ENCODE assay signal across 1 cellular context in the genomic region with DNA sequence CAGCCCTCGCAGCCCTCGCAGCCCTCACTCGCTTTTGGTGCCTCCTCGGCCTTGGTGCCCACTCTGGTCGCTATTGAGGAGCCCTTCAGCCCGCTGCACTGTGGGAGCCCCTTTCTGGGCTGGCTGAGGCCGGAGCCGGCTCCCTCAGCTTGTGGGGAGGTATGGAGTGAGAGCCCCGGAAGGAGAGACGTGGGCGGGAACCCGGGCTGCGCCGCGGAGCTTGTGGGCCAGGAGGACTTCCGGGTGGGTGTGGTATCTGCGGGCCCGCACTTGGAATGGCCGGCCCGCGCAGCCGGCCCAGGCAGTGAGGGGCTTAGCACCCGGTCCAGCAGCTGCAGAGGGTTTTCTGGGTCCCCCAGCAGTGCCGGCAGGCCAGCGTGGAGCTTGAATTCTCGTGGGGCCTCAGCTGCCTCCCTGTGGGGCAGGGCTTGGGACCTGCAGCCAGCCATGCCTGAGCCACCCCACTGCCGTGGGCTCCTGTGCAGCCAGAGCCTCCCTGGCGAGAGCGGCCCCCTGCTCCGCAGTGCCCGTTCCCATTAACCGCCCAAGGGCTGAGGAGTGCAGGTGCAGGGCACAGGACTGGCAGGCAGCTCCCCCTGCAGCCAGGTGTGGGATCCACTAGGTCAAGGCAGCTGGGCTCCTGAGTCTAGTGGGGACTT.
TF ChIP-seq lines count a peak whose summit lies in the region.

No MANE protein-coding gene starts in this region.

TF ChIP-seq in K562, 482 proteins besides CTCF, POLR2A, EP300 and RAD21 (continued from another document and continues in another):
- TF ChIP-seq, protein P1, sequence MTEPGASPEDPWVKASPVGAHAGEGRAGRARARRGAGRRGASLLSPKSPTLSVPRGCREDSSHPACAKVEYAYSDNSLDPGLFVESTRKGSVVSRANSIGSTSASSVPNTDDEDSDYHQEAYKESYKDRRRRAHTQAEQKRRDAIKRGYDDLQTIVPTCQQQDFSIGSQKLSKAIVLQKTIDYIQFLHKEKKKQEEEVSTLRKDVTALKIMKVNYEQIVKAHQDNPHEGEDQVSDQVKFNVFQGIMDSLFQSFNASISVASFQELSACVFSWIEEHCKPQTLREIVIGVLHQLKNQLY (CRISPR knock-in tag; conservative IDR thresholded peaks at IDR 0.05), result no peak
- TF ChIP-seq SAP30 (IDR thresholded peaks at IDR 0.05; ENCODE audit: borderline replicate concordance, insufficient read depth, low read depth, low read length, poor library complexity, severe bottlenecking) (no peak), ZNF75A (CRISPR knock-in tag; IDR thresholded peaks at IDR 0.05) (no peak), ZNF253 (CRISPR knock-in tag; conservative IDR thresholded peaks at IDR 0.05) (no peak), NR3C1 (CRISPR knock-in tag; IDR thresholded peaks at IDR 0.05) (no peak), PURB (CRISPR knock-in tag; IDR thresholded peaks at IDR 0.05; ENCODE audit: low read depth) (no peak), ZNF668 (CRISPR knock-in tag; IDR thresholded peaks at IDR 0.05) (no peak), IFI16 (CRISPR knock-in tag; IDR thresholded peaks at IDR 0.05) (no peak), TBP (optimal IDR thresholded peaks at IDR 0.05; ENCODE audit: low read depth, low read length) (no peak), ATF7 (IDR thresholded peaks at IDR 0.05) (peak; percentile 19; the same call in 1 of the 2 replicates), HDAC6 (IDR thresholded peaks at IDR 0.05; ENCODE audit: low read depth, low read length) (no peak), FOXJ3 (CRISPR knock-in tag; IDR thresholded peaks at IDR 0.05) (no peak), RFX5 (IDR thresholded peaks at IDR 0.05; ENCODE audit: low read depth, low read length) (no peak), ZNF41 (CRISPR knock-in tag; conservative IDR thresholded peaks at IDR 0.05) (no peak), ELF4 (CRISPR knock-in tag; IDR thresholded peaks at IDR 0.05) (0 out of 2 replicates have a peak, but pooled peaks have one; percentile 35), MBD2 (IDR thresholded peaks at IDR 0.05; ENCODE audit: borderline replicate concordance, low read depth) (no peak), KLF10 (CRISPR knock-in tag; IDR thresholded peaks at IDR 0.05) (no peak), ZNF766 (CRISPR knock-in tag; conservative IDR thresholded peaks at IDR 0.05) (no peak), MEF2D (tag; conservative IDR thresholded peaks at IDR 0.05; ENCODE audit: low read depth) (no peak), WHSC1 (IDR thresholded peaks at IDR 0.05; ENCODE audit: low read length) (no peak), BRF1 (IDR thresholded peaks at IDR 0.05; ENCODE audit: borderline replicate concordance, extremely low read depth, insufficient read length) (no peak), PHF20 (IDR thresholded peaks at IDR 0.05; ENCODE audit: partially characterized antibody) (peak; percentile 69), GABPB1 (CRISPR knock-in tag; IDR thresholded peaks at IDR 0.05) (peak; percentile 85), NCOA4 (IDR thresholded peaks at IDR 0.05; ENCODE audit: partially characterized antibody) (no peak), HNRNPH1 (optimal IDR thresholded peaks at IDR 0.05; ENCODE audit: low read depth, low read length) (no peak), NCOA1 (IDR thresholded peaks at IDR 0.05; ENCODE audit: low read depth) (no peak), TAF9B (IDR thresholded peaks at IDR 0.05; ENCODE audit: partially characterized antibody) (peak; percentile 44), SETDB1 (IDR thresholded peaks at IDR 0.05; ENCODE audit: low read length) (no peak), HDAC8 (tag; IDR thresholded peaks at IDR 0.05) (no peak), HCFC1 (IDR thresholded peaks at IDR 0.05; ENCODE audit: low read depth, low read length) (no peak), ZNF444 (CRISPR knock-in tag; IDR thresholded peaks at IDR 0.05) (no peak), TEAD2 (tag; IDR thresholded peaks at IDR 0.05) (no peak), CBX3 (IDR thresholded peaks at IDR 0.05; ENCODE audit: borderline replicate concordance in 1 of 2, low read length in 2 of 2) (peak in 1 of 2 experiments; percentile 81; a peak in 1 of 3 replicates), ATF1 (CRISPR knock-in tag; IDR thresholded peaks at IDR 0.05) (no peak), ATF1 (tag; IDR thresholded peaks at IDR 0.05) (peak; percentile 11; the same call in 1 of the 2 replicates), ZNF121 (CRISPR knock-in tag; conservative IDR thresholded peaks at IDR 0.05) (no peak), NELFE (IDR thresholded peaks at IDR 0.05; ENCODE audit: insufficient read depth, insufficient read length) (no peak), CHD2 (IDR thresholded peaks at IDR 0.05; ENCODE audit: low read depth, low read length) (no peak), TARDBP (IDR thresholded peaks at IDR 0.05) (no peak), KHSRP (IDR thresholded peaks at IDR 0.05) (no peak), SUPT5H (IDR thresholded peaks at IDR 0.05) (peak; percentile 69), SMARCB1 (IDR thresholded peaks at IDR 0.05; ENCODE audit: insufficient read length, low read depth) (no peak), KLF1 (tag; IDR thresholded peaks at IDR 0.05) (peak; percentile 66; the same call in 1 of the 2 replicates), NR4A1 (CRISPR knock-in tag; IDR thresholded peaks at IDR 0.05) (peak; percentile 46; the same call in 1 of the 2 replicates), NR4A1 (tag; IDR thresholded peaks at IDR 0.05) (no peak), ELF2 (CRISPR knock-in tag; IDR thresholded peaks at IDR 0.05) (peak; percentile 76), ZNF77 (CRISPR knock-in tag; IDR thresholded peaks at IDR 0.05) (no peak), EGR1 (conservative IDR thresholded peaks at IDR 0.05) (peak; percentile 81), U2AF2 (optimal IDR thresholded peaks at IDR 0.05; ENCODE audit: low read depth, low read length) (no peak), CTBP1 (IDR thresholded peaks at IDR 0.05; ENCODE audit: borderline replicate concordance) (no peak)
- TF ChIP-seq, protein P2, sequence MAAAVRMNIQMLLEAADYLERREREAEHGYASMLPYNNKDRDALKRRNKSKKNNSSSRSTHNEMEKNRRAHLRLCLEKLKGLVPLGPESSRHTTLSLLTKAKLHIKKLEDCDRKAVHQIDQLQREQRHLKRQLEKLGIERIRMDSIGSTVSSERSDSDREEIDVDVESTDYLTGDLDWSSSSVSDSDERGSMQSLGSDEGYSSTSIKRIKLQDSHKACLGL (CRISPR knock-in tag; IDR thresholded peaks at IDR 0.05; ENCODE audit: borderline replicate concordance, poor library complexity, severe bottlenecking), result no peak
- TF ChIP-seq, protein P3, sequence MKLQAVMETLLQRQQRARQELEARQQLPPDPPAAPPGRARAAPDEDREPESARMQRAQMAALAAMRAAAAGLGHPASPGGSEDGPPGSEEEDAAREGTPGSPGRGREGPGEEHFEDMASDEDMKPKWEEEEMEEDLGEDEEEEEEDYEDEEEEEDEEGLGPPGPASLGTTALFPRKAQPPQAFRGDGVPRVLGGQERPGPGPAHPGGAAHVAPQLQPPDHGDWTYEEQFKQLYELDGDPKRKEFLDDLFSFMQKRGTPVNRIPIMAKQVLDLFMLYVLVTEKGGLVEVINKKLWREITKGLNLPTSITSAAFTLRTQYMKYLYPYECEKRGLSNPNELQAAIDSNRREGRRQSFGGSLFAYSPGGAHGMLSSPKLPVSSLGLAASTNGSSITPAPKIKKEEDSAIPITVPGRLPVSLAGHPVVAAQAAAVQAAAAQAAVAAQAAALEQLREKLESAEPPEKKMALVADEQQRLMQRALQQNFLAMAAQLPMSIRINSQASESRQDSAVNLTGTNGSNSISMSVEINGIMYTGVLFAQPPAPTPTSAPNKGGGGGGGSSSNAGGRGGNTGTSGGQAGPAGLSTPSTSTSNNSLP (IDR thresholded peaks at IDR 0.05; ENCODE audit: borderline replicate concordance, low read depth, low read length), result no peak
- TF ChIP-seq, protein P4, sequence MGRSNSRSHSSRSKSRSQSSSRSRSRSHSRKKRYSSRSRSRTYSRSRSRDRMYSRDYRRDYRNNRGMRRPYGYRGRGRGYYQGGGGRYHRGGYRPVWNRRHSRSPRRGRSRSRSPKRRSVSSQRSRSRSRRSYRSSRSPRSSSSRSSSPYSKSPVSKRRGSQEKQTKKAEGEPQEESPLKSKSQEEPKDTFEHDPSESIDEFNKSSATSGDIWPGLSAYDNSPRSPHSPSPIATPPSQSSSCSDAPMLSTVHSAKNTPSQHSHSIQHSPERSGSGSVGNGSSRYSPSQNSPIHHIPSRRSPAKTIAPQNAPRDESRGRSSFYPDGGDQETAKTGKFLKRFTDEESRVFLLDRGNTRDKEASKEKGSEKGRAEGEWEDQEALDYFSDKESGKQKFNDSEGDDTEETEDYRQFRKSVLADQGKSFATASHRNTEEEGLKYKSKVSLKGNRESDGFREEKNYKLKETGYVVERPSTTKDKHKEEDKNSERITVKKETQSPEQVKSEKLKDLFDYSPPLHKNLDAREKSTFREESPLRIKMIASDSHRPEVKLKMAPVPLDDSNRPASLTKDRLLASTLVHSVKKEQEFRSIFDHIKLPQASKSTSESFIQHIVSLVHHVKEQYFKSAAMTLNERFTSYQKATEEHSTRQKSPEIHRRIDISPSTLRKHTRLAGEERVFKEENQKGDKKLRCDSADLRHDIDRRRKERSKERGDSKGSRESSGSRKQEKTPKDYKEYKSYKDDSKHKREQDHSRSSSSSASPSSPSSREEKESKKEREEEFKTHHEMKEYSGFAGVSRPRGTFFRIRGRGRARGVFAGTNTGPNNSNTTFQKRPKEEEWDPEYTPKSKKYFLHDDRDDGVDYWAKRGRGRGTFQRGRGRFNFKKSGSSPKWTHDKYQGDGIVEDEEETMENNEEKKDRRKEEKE (IDR thresholded peaks at IDR 0.05; ENCODE audit: borderline replicate concordance in 1 of 2, control insufficient read depth in 1 of 2, low read depth in 2 of 2, low read length in 1 of 2), result no peak
- TF ChIP-seq, protein P5, sequence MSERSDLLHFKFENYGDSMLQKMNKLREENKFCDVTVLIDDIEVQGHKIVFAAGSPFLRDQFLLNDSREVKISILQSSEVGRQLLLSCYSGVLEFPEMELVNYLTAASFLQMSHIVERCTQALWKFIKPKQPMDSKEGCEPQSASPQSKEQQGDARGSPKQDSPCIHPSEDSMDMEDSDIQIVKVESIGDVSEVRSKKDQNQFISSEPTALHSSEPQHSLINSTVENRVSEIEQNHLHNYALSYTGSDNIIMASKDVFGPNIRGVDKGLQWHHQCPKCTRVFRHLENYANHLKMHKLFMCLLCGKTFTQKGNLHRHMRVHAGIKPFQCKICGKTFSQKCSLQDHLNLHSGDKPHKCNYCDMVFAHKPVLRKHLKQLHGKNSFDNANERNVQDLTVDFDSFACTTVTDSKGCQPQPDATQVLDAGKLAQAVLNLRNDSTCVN (CRISPR knock-in tag; IDR thresholded peaks at IDR 0.05), result no peak
- TF ChIP-seq, protein P6, sequence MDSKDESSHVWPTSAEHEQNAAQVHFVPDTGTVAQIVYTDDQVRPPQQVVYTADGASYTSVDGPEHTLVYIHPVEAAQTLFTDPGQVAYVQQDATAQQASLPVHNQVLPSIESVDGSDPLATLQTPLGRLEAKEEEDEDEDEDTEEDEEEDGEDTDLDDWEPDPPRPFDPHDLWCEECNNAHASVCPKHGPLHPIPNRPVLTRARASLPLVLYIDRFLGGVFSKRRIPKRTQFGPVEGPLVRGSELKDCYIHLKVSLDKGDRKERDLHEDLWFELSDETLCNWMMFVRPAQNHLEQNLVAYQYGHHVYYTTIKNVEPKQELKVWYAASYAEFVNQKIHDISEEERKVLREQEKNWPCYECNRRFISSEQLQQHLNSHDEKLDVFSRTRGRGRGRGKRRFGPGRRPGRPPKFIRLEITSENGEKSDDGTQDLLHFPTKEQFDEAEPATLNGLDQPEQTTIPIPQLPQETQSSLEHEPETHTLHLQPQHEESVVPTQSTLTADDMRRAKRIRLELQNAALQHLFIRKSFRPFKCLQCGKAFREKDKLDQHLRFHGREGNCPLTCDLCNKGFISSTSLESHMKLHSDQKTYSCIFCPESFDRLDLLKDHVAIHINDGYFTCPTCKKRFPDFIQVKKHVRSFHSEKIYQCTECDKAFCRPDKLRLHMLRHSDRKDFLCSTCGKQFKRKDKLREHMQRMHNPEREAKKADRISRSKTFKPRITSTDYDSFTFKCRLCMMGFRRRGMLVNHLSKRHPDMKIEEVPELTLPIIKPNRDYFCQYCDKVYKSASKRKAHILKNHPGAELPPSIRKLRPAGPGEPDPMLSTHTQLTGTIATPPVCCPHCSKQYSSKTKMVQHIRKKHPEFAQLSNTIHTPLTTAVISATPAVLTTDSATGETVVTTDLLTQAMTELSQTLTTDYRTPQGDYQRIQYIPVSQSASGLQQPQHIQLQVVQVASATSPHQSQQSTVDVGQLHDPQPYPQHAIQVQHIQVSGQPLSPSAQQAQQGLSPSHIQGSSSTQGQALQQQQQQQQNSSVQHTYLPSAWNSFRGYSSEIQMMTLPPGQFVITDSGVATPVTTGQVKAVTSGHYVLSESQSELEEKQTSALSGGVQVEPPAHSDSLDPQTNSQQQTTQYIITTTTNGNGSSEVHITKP (IDR thresholded peaks at IDR 0.05; ENCODE audit: partially characterized antibody), result no peak
- TF ChIP-seq, protein P7, sequence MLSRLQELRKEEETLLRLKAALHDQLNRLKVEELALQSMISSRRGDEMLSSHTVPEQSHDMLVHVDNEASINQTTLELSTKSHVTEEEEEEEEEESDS (CRISPR knock-in tag; IDR thresholded peaks at IDR 0.05), result no peak
- TF ChIP-seq, protein P8, sequence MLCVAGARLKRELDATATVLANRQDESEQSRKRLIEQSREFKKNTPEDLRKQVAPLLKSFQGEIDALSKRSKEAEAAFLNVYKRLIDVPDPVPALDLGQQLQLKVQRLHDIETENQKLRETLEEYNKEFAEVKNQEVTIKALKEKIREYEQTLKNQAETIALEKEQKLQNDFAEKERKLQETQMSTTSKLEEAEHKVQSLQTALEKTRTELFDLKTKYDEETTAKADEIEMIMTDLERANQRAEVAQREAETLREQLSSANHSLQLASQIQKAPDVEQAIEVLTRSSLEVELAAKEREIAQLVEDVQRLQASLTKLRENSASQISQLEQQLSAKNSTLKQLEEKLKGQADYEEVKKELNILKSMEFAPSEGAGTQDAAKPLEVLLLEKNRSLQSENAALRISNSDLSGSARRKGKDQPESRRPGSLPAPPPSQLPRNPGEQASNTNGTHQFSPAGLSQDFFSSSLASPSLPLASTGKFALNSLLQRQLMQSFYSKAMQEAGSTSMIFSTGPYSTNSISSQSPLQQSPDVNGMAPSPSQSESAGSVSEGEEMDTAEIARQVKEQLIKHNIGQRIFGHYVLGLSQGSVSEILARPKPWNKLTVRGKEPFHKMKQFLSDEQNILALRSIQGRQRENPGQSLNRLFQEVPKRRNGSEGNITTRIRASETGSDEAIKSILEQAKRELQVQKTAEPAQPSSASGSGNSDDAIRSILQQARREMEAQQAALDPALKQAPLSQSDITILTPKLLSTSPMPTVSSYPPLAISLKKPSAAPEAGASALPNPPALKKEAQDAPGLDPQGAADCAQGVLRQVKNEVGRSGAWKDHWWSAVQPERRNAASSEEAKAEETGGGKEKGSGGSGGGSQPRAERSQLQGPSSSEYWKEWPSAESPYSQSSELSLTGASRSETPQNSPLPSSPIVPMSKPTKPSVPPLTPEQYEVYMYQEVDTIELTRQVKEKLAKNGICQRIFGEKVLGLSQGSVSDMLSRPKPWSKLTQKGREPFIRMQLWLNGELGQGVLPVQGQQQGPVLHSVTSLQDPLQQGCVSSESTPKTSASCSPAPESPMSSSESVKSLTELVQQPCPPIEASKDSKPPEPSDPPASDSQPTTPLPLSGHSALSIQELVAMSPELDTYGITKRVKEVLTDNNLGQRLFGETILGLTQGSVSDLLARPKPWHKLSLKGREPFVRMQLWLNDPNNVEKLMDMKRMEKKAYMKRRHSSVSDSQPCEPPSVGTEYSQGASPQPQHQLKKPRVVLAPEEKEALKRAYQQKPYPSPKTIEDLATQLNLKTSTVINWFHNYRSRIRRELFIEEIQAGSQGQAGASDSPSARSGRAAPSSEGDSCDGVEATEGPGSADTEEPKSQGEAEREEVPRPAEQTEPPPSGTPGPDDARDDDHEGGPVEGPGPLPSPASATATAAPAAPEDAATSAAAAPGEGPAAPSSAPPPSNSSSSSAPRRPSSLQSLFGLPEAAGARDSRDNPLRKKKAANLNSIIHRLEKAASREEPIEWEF (CRISPR knock-in tag; IDR thresholded peaks at IDR 0.05), result no peak
